ENCODE assay signal across 1 cellular context in genomic region chr1:3249846-3250501, GRCh38.
A peak's percentile ranks its signal among the peaks of the same experiment; 100 is the strongest.
TF ChIP-seq lines count a peak whose summit lies in the region.

No MANE protein-coding gene starts in this region.

TF ChIP-seq in HepG2, 621 proteins besides CTCF, POLR2A, EP300 and RAD21 (continued from another document and continues in another):
- peak; percentile 59; the same call in 1 of the 2 replicates for TF ChIP-seq RBFOX2 (IDR thresholded peaks at IDR 0.05; ENCODE audit: low read depth, low read length)
- TF ChIP-seq ZBTB8A (CRISPR knock-in tag; IDR thresholded peaks at IDR 0.05; ENCODE audit: borderline replicate concordance, low read depth) = no peak
- TF ChIP-seq ZEB1 (IDR thresholded peaks at IDR 0.05; ENCODE audit: insufficient replicate concordance, low read depth) = no peak
- no peak for TF ChIP-seq BRD4 (CRISPR knock-in tag; IDR thresholded peaks at IDR 0.05)
- no peak for TF ChIP-seq ARID3A (IDR thresholded peaks at IDR 0.05; ENCODE audit: low read depth, low read length)
- no peak for TF ChIP-seq REPIN1 (CRISPR knock-in tag; IDR thresholded peaks at IDR 0.05; ENCODE audit: borderline replicate concordance, low read depth)
- no peak for TF ChIP-seq ZNF704 (CRISPR knock-in tag; IDR thresholded peaks at IDR 0.05; ENCODE audit: borderline replicate concordance)
- TF ChIP-seq, protein P1, sequence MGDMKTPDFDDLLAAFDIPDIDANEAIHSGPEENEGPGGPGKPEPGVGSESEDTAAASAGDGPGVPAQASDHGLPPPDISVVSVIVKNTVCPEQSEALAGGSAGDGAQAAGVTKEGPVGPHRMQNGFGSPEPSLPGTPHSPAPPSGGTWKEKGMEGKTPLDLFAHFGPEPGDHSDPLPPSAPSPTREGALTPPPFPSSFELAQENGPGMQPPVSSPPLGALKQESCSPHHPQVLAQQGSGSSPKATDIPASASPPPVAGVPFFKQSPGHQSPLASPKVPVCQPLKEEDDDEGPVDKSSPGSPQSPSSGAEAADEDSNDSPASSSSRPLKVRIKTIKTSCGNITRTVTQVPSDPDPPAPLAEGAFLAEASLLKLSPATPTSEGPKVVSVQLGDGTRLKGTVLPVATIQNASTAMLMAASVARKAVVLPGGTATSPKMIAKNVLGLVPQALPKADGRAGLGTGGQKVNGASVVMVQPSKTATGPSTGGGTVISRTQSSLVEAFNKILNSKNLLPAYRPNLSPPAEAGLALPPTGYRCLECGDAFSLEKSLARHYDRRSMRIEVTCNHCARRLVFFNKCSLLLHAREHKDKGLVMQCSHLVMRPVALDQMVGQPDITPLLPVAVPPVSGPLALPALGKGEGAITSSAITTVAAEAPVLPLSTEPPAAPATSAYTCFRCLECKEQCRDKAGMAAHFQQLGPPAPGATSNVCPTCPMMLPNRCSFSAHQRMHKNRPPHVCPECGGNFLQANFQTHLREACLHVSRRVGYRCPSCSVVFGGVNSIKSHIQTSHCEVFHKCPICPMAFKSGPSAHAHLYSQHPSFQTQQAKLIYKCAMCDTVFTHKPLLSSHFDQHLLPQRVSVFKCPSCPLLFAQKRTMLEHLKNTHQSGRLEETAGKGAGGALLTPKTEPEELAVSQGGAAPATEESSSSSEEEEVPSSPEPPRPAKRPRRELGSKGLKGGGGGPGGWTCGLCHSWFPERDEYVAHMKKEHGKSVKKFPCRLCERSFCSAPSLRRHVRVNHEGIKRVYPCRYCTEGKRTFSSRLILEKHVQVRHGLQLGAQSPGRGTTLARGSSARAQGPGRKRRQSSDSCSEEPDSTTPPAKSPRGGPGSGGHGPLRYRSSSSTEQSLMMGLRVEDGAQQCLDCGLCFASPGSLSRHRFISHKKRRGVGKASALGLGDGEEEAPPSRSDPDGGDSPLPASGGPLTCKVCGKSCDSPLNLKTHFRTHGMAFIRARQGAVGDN (CRISPR knock-in tag; IDR thresholded peaks at IDR 0.05) = peak; percentile 72
- TF ChIP-seq FIP1L1 (IDR thresholded peaks at IDR 0.05; ENCODE audit: borderline replicate concordance, insufficient read depth, low read depth, low read length) = no peak
- 0 out of 2 replicates have a peak, but pooled peaks have one; percentile 55 for TF ChIP-seq ZNF333 (CRISPR knock-in tag; IDR thresholded peaks at IDR 0.05; ENCODE audit: borderline replicate concordance)
- TF ChIP-seq HDAC6 (IDR thresholded peaks at IDR 0.05; ENCODE audit: low read depth, low read length) = no peak
- TF ChIP-seq TCF12 (IDR thresholded peaks at IDR 0.05) = no peak
- peak; percentile 69; the same call in 1 of the 2 replicates for TF ChIP-seq TCF12 (CRISPR knock-in tag; IDR thresholded peaks at IDR 0.05)
- TF ChIP-seq SIX1 (CRISPR knock-in tag; IDR thresholded peaks at IDR 0.05; ENCODE audit: borderline replicate concordance) = no peak
- no peak for TF ChIP-seq CBX5 (CRISPR knock-in tag; IDR thresholded peaks at IDR 0.05; ENCODE audit: borderline replicate concordance)
- TF ChIP-seq TFAP4 (IDR thresholded peaks at IDR 0.05; ENCODE audit: borderline replicate concordance, low read depth) = no peak
- no peak for TF ChIP-seq SP4 (CRISPR knock-in tag; IDR thresholded peaks at IDR 0.05)
- no peak for TF ChIP-seq ZNF224 (CRISPR knock-in tag; IDR thresholded peaks at IDR 0.05)
- no peak for TF ChIP-seq ZNF883 (CRISPR knock-in tag; IDR thresholded peaks at IDR 0.05; ENCODE audit: not compliant biosample characterization)
- TF ChIP-seq STAT6 (CRISPR knock-in tag; IDR thresholded peaks at IDR 0.05; ENCODE audit: borderline replicate concordance) = no peak
- no peak for TF ChIP-seq ZNF850 (CRISPR knock-in tag; conservative IDR thresholded peaks at IDR 0.05)
- peak; percentile 73 for TF ChIP-seq SKIL (CRISPR knock-in tag; IDR thresholded peaks at IDR 0.05; ENCODE audit: borderline replicate concordance)
- peak; percentile 56; the same call in 1 of the 2 replicates for TF ChIP-seq ARID5B (CRISPR knock-in tag; IDR thresholded peaks at IDR 0.05)
- no peak for TF ChIP-seq SIN3A (IDR thresholded peaks at IDR 0.05; ENCODE audit: borderline replicate concordance, low read depth, low read length)
- TF ChIP-seq SMAD3 (CRISPR knock-in tag; IDR thresholded peaks at IDR 0.05) = no peak
- TF ChIP-seq USF2 (IDR thresholded peaks at IDR 0.05; ENCODE audit: low read depth, low read length) = no peak
- TF ChIP-seq USF2 (CRISPR knock-in tag; IDR thresholded peaks at IDR 0.05; ENCODE audit: borderline replicate concordance) = no peak
- no peak for TF ChIP-seq ZNF337 (CRISPR knock-in tag; IDR thresholded peaks at IDR 0.05; ENCODE audit: borderline replicate concordance, low read depth)
- no peak for TF ChIP-seq ZNF720 (CRISPR knock-in tag; IDR thresholded peaks at IDR 0.05)
- TF ChIP-seq ZNF546 (CRISPR knock-in tag; conservative IDR thresholded peaks at IDR 0.05) = no peak
